In genomic region chr9:25427898-25428297, GRCh38 we compare ENCODE assay signal across 1 cellular context.
TF ChIP-seq lines count a peak whose summit lies in the region.

No MANE protein-coding gene starts in this region.

TF ChIP-seq in H1, 55 proteins besides CTCF, POLR2A, EP300 and RAD21:
- TF ChIP-seq CTBP2 (IDR thresholded peaks at IDR 0.05; ENCODE audit: borderline replicate concordance, insufficient read depth, insufficient read length, low read length): no peak
- TF ChIP-seq CEBPB (IDR thresholded peaks at IDR 0.05; ENCODE audit: low read depth, low read length): no peak
- TF ChIP-seq BCL11A (IDR thresholded peaks at IDR 0.05; ENCODE audit: low read depth in 2 of 2, low read length in 2 of 2): no peak
